1 cellular context compared by ENCODE assay signal in genomic region chrX:30343206-30343605, GRCh38.
TF ChIP-seq lines count a peak whose summit lies in the region.

No MANE protein-coding gene starts in this region.

TF ChIP-seq in H1, 55 proteins besides CTCF, POLR2A, EP300 and RAD21:
- TF ChIP-seq CEBPB (IDR thresholded peaks at IDR 0.05; ENCODE audit: low read depth, low read length) (no peak), MAX (IDR thresholded peaks at IDR 0.05) (no peak), CHD1 (IDR thresholded peaks at IDR 0.05; ENCODE audit: low read depth, low read length) (no peak), POLR2AphosphoS5 (IDR thresholded peaks at IDR 0.05; ENCODE audit: low read depth, low read length) (no peak), BCL11A (IDR thresholded peaks at IDR 0.05; ENCODE audit: low read depth in 2 of 2, low read length in 2 of 2) (no peak), SIN3A (conservative IDR thresholded peaks at IDR 0.05 in 1 of 2, IDR thresholded peaks at IDR 0.05 in 1 of 2; ENCODE audit: low read depth in 1 of 2, low read length in 2 of 2) (no peak), RXRA (IDR thresholded peaks at IDR 0.05; ENCODE audit: insufficient read depth, low read depth, low read length) (no peak), TCF12 (IDR thresholded peaks at IDR 0.05; ENCODE audit: low read depth, low read length) (no peak), ATF2 (IDR thresholded peaks at IDR 0.05; ENCODE audit: low read length) (no peak), NRF1 (IDR thresholded peaks at IDR 0.05; ENCODE audit: low read depth, low read length) (no peak), MAFK (IDR thresholded peaks at IDR 0.05; ENCODE audit: low read depth, low read length) (no peak), TBP (IDR thresholded peaks at IDR 0.05; ENCODE audit: low read depth, low read length) (no peak), YY1 (IDR thresholded peaks at IDR 0.05; ENCODE audit: low read depth, low read length) (no peak), SAP30 (IDR thresholded peaks at IDR 0.05; ENCODE audit: insufficient read depth, insufficient replicate concordance, low read length) (no peak), USF2 (IDR thresholded peaks at IDR 0.05; ENCODE audit: low read length) (no peak), RBBP5 (IDR thresholded peaks at IDR 0.05; ENCODE audit: borderline replicate concordance, low read depth, low read length) (no peak), CBX5 (IDR thresholded peaks at IDR 0.05; ENCODE audit: low read depth, low read length) (no peak), SIX5 (IDR thresholded peaks at IDR 0.05; ENCODE audit: low read depth, low read length) (no peak), KDM1A (IDR thresholded peaks at IDR 0.05; ENCODE audit: borderline replicate concordance, low read length) (no peak), ZNF274 (IDR thresholded peaks at IDR 0.05; ENCODE audit: borderline replicate concordance, extremely low read depth, low read length) (no peak)
TF ChIP-seq in H1: peak in this region for 0.
